In the genomic region with DNA sequence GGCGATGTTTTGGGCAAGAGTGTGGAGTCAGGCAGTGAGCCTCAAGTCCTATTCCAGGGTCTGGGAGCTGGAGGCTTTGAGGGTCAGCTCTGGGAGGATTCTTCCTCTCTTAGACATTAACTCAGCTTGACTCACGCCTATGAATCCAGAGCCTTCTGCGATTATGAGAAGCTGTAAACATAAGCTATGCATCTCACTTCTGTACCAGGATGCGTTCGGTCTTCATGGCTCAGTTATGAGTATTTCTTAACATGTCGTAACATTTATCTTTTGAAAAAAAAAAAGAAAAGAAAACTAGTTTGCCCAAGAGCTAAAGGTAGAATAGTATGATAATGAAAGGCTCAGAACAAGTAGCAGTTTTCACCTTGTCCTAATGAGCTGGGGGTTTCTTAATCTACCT, we compare ENCODE assay signal across 19 cellular contexts. TPM values are rescaled to one million over a fixed set of nuclear protein-coding genes. Genes with fewer than 3 reads are reported as not detected.
"Had no signal": no experiment of that assay in that cellular context is flagged by ENCODE, and none has a peak within 500 bp of the region (broad histone marks: within the 10 kb centered on the region; RNA-seq: fewer than 3 reads in every experiment).

No MANE protein-coding gene starts in this region.

- H3K27me3 ChIP-seq: thyroid gland had no signal

- H3K36me3 ChIP-seq: colonic mucosa, esophagus muscularis mucosa, lower lobe of right lung, thyroid gland, WERI-Rb-1 had no signal

- H3K4me3 Mint-ChIP-seq: mesothelial cell of epicardium, nephron progenitor cell, T-helper 17 cell had no signal

- H3K4me1 ChIP-seq: colonic mucosa, lower lobe of right lung had no signal

- ATAC-seq: activated naive CD4-positive, alpha-beta T cell treated with anti-CD3 and anti-CD28 coated beads, Interleukin-2, amount 50 U/mL, for 72 hours; lower lobe of right lung; T-helper 17 cell had no signal

- H3K4me3 ChIP-seq: colonic mucosa, esophagus muscularis mucosa, lower lobe of right lung, thyroid gland had no signal

- H3K4me1 Mint-ChIP-seq: T-helper 17 cell had no signal

- H3K27ac Mint-ChIP-seq: activated naive CD4-positive, alpha-beta T cell treated with anti-CD3 and anti-CD28 coated beads, Interleukin-2, amount 50 U/mL, for 72 hours; mesothelial cell of epicardium; nephron progenitor cell; T-helper 17 cell had no signal

- DNase-seq: activated CD4-positive, alpha-beta T cell treated with anti-CD3 and anti-CD28 coated beads, Interleukin-2, amount 50 U/mL, for 4 hours; activated gamma-delta T cell treated with Interleukin-2 at 50 U/mL for 16 hours; central memory CD4-positive, alpha-beta T cell; colonic mucosa; endodermal cell; islet precursor cell; lower lobe of right lung; nephron progenitor cell; stimulated activated CD4-positive, alpha-beta T cell treated with anti-CD3 and anti-CD28 coated beads, Interleukin-12 subunit alpha, Interleukin-12 subunit beta, amount 100 ng/mL, for 4 hours; stimulated activated CD4-positive, alpha-beta T cell treated with anti-CD3 and anti-CD28 coated beads, Interleukin-2, amount 100 ng/mL, for 24 hours; stimulated activated naive CD4-positive, alpha-beta T cell treated with Interleukin-2 at 50 U/mL for 16 hours; T-helper 17 cell; thyroid gland; WERI-Rb-1 had no signal

- H3K27ac ChIP-seq: colonic mucosa, esophagus muscularis mucosa, lower lobe of right lung, thyroid gland, WERI-Rb-1 had no signal

RNA-seq across cellular contexts. Expression of a gene that starts 4.6 kb away (rescaled TPM):
- total RNA-seq: activated CD8-positive, alpha-beta memory T cell treated with anti-CD3 and anti-CD28 coated beads for 36 hours; activated naive CD4-positive, alpha-beta T cell treated with anti-CD3 and anti-CD28 coated beads, Interleukin-2, amount 50 U/mL, for 72 hours; T-helper 17 cell had no signal

RNA-seq across cellular contexts. Expression of a gene that starts 25.2 kb away (rescaled TPM):
- total RNA-seq: activated CD8-positive, alpha-beta memory T cell treated with anti-CD3 and anti-CD28 coated beads for 36 hours; activated naive CD4-positive, alpha-beta T cell treated with anti-CD3 and anti-CD28 coated beads, Interleukin-2, amount 50 U/mL, for 72 hours; subcutaneous adipose tissue; T-helper 17 cell had no signal
